In genomic region chr18:42292654-42293053, GRCh38 we compare ENCODE assay signal across 30 cellular contexts.
DNase-seq lines count a peak whose midpoint lies in the region; ATAC-seq, FAIRE-seq and TF ChIP-seq lines count a peak whose summit lies in the region.
"Had no signal": no experiment of that assay in that cellular context is flagged by ENCODE, and none has a peak within 500 bp of the region (broad histone marks: within the 10 kb centered on the region; RNA-seq: fewer than 3 reads in every experiment).

No MANE protein-coding gene starts in this region.

- TF ChIP-seq RAD21 in SK-N-SH (IDR thresholded peaks at IDR 0.05; ENCODE audit: low read length): no peak

- no peak overlapping the region for H3K4me3 ChIP-seq in SK-N-SH (ENCODE audit: low read depth in 2 of 2, low read length in 1 of 2)
- no peak overlapping the region for H3K4me3 ChIP-seq in effector memory CD4-positive, alpha-beta T cell (ENCODE audit: insufficient read depth, low read depth, low read length, poor library complexity, severe bottlenecking)
- H3K4me3 ChIP-seq: A549; BLaER1; BLaER1 treated with 17β-estradiol and CSF1 and Interleukin-3, amounts not matched to agents 10 nM and 100 nM had no signal

- peak; percentile 92 for FAIRE-seq in D721Med (lab: Jason Lieb, UNC)
- FAIRE-seq: A204.1, A549 had no signal

- no peak overlapping the region for H2AFZ ChIP-seq in SK-N-SH (ENCODE audit: low read depth)

- no peaks in the 10 kb centered on the region for H3K4me1 ChIP-seq in SK-N-SH (ENCODE audit: control insufficient read depth in 1 of 2, insufficient read depth in 2 of 2, low read depth in 1 of 2, low read length in 1 of 2)
- no peaks in the 10 kb centered on the region for H3K4me1 ChIP-seq in effector memory CD4-positive, alpha-beta T cell (ENCODE audit: control insufficient read depth, insufficient read depth, low read length, poor library complexity, severe bottlenecking)
- H3K4me1 ChIP-seq: A549; BE2C; BLaER1; BLaER1 treated with 17β-estradiol and CSF1 and Interleukin-3, amounts not matched to agents 10 nM and 100 nM; Caco-2 had no signal

- H4K20me1 ChIP-seq in SK-N-SH (ENCODE audit: insufficient read depth): no peaks in the 10 kb centered on the region
- H4K20me1 ChIP-seq: BLaER1; BLaER1 treated with 17β-estradiol and CSF1 and Interleukin-3, amounts not matched to agents 10 nM and 100 nM had no signal

- H3K9me2 ChIP-seq in SK-N-SH: no peaks in the 10 kb centered on the region

- H3K4me2 ChIP-seq in SK-N-SH: no peak overlapping the region
- H3K4me2 ChIP-seq: A549; BLaER1; BLaER1 treated with 17β-estradiol and CSF1 and Interleukin-3, amounts not matched to agents 10 nM and 100 nM had no signal

- no peaks in the 10 kb centered on the region for H3K36me3 ChIP-seq in SK-N-SH (replicated peaks in 1 of 2; ENCODE audit: control insufficient read depth in 1 of 2, insufficient read depth in 2 of 2, low read length in 1 of 2)
- H3K36me3 ChIP-seq in effector memory CD4-positive, alpha-beta T cell (ENCODE audit: control insufficient read depth, insufficient read depth, low read length): no peaks in the 10 kb centered on the region
- H3K36me3 ChIP-seq: BE2C; BLaER1; BLaER1 treated with 17β-estradiol and CSF1 and Interleukin-3, amounts not matched to agents 10 nM and 100 nM had no signal

- H3K9ac ChIP-seq in SK-N-SH: no peak overlapping the region
- H3K9ac ChIP-seq: BLaER1; BLaER1 treated with 17β-estradiol and CSF1 and Interleukin-3, amounts not matched to agents 10 nM and 100 nM had no signal

- H3K9me3 ChIP-seq in SK-N-SH: no peaks in the 10 kb centered on the region
- no peaks in the 10 kb centered on the region for H3K9me3 ChIP-seq in effector memory CD4-positive, alpha-beta T cell (ENCODE audit: control insufficient read depth, low read length)
- H3K9me3 ChIP-seq: A549; BE2C; BLaER1; BLaER1 treated with 17β-estradiol and CSF1 and Interleukin-3, amounts not matched to agents 10 nM and 100 nM; Caco-2 had no signal

- DNase-seq in SK-N-SH (no peak), D721Med (ENCODE audit: insufficient read length, low spot score) (no peak)
- no peak for DNase-seq in effector memory CD4-positive, alpha-beta T cell
- DNase-seq: 8988T; ACHN; AML-193; BE2C; C1 segment of cervical spinal cord; Caco-2; Calu3; CD4-positive, alpha-beta memory T cell; CD4-positive, alpha-beta T cell; CD4-positive, CD25-positive, alpha-beta regulatory T cell; CD8-positive, alpha-beta memory T cell; CD8-positive, alpha-beta T cell; COR-L47; DMS 273 treated with DMSO at 0.1 percent for 48 hours; DMS153; DMS53; DMS79; DMS79 treated with DMSO at 0.1 percent for 48 hours; DND-41; EL had no signal

- no peak for TF ChIP-seq EP300 in SK-N-SH (IDR thresholded peaks at IDR 0.05; ENCODE audit: borderline replicate concordance in 1 of 2, low read depth in 1 of 2, low read length in 1 of 2)

- CTCF ChIA-PET in SK-N-SH (lab: Yijun Ruan, JAX): interaction anchor here (3.4 kb wide), 1 partner anchor 178 kb away, joined by 16 read pairs; no protein-coding TSS in a partner anchor

- H3K27me3 ChIP-seq in SK-N-SH (ENCODE audit: insufficient read depth): no peaks in the 10 kb centered on the region
- H3K27me3 ChIP-seq in effector memory CD4-positive, alpha-beta T cell (replicated peaks; ENCODE audit: control insufficient read depth, insufficient read depth, low read length, poor library complexity, severe bottlenecking): no peaks in the 10 kb centered on the region
- H3K27me3 ChIP-seq: BE2C; BLaER1; BLaER1 treated with 17β-estradiol and CSF1 and Interleukin-3, amounts not matched to agents 10 nM and 100 nM had no signal

- no peak overlapping the region for H3K27ac ChIP-seq in SK-N-SH (ENCODE audit: low read depth in 2 of 2, low read length in 1 of 2)
- H3K27ac ChIP-seq in effector memory CD4-positive, alpha-beta T cell (ENCODE audit: insufficient read depth, low read length, poor library complexity, severe bottlenecking): no peak overlapping the region
- H3K27ac ChIP-seq: 22Rv1; A549; BLaER1; BLaER1 treated with 17β-estradiol and CSF1 and Interleukin-3, amounts not matched to agents 10 nM and 100 nM; C4-2B had no signal

- POLR2A ChIA-PET in SK-N-SH (lab: Yijun Ruan, JAX): no interaction called here

- no peaks in the 10 kb centered on the region for H3K79me2 ChIP-seq in SK-N-SH (ENCODE audit: insufficient read depth)

- WGBS in SK-N-SH (ENCODE audit: low lambda C conversion rate): 34% methylated on average over 2 of the region's 2 CpGs

- no peaks in the 10 kb centered on the region for H3F3A ChIP-seq in SK-N-SH (replicated peaks; ENCODE audit: insufficient read depth)

- TF ChIP-seq CTCF in SK-N-SH (IDR thresholded peaks at IDR 0.05) (no peak), D721Med (IDR thresholded peaks at IDR 0.05; ENCODE audit: insufficient read depth, missing control alignments) (no peak)

- ATAC-seq in SK-N-SH treated with all-trans-retinoic acid at 6 μM for 48 hours: no peak
- ATAC-seq: A549; CD8-positive, alpha-beta T cell had no signal

TF ChIP-seq in SK-N-SH treated with all-trans-retinoic acid at 6 μM for 48 hours, 23 proteins besides CTCF, POLR2A, EP300 and RAD21:
- TF ChIP-seq ARNTL (CRISPR knock-in tag; IDR thresholded peaks at IDR 0.05; ENCODE audit: borderline replicate concordance, low read depth): no peak
- no peak for TF ChIP-seq TOX (CRISPR knock-in tag; IDR thresholded peaks at IDR 0.05; ENCODE audit: borderline replicate concordance)
- TF ChIP-seq ZNF8 (CRISPR knock-in tag; IDR thresholded peaks at IDR 0.05): peak; percentile 90
- TF ChIP-seq, protein P1, sequence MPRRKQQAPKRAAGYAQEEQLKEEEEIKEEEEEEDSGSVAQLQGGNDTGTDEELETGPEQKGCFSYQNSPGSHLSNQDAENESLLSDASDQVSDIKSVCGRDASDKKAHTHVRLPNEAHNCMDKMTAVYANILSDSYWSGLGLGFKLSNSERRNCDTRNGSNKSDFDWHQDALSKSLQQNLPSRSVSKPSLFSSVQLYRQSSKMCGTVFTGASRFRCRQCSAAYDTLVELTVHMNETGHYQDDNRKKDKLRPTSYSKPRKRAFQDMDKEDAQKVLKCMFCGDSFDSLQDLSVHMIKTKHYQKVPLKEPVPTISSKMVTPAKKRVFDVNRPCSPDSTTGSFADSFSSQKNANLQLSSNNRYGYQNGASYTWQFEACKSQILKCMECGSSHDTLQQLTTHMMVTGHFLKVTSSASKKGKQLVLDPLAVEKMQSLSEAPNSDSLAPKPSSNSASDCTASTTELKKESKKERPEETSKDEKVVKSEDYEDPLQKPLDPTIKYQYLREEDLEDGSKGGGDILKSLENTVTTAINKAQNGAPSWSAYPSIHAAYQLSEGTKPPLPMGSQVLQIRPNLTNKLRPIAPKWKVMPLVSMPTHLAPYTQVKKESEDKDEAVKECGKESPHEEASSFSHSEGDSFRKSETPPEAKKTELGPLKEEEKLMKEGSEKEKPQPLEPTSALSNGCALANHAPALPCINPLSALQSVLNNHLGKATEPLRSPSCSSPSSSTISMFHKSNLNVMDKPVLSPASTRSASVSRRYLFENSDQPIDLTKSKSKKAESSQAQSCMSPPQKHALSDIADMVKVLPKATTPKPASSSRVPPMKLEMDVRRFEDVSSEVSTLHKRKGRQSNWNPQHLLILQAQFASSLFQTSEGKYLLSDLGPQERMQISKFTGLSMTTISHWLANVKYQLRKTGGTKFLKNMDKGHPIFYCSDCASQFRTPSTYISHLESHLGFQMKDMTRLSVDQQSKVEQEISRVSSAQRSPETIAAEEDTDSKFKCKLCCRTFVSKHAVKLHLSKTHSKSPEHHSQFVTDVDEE (CRISPR knock-in tag; IDR thresholded peaks at IDR 0.05): no peak
- no peak for TF ChIP-seq RARB (CRISPR knock-in tag; IDR thresholded peaks at IDR 0.05)

TF ChIP-seq in SK-N-SH, 30 proteins besides CTCF, POLR2A, EP300 and RAD21:
- no peak for TF ChIP-seq NFIC (IDR thresholded peaks at IDR 0.05; ENCODE audit: borderline replicate concordance)
- no peak for TF ChIP-seq YY1 (IDR thresholded peaks at IDR 0.05; ENCODE audit: low read depth)
- no peak for TF ChIP-seq MEF2A (IDR thresholded peaks at IDR 0.05; ENCODE audit: borderline replicate concordance, low read depth)
- TF ChIP-seq, protein P2, sequence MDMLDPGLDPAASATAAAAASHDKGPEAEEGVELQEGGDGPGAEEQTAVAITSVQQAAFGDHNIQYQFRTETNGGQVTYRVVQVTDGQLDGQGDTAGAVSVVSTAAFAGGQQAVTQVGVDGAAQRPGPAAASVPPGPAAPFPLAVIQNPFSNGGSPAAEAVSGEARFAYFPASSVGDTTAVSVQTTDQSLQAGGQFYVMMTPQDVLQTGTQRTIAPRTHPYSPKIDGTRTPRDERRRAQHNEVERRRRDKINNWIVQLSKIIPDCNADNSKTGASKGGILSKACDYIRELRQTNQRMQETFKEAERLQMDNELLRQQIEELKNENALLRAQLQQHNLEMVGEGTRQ (IDR thresholded peaks at IDR 0.05; ENCODE audit: borderline replicate concordance, low read depth, low read length): no peak
- TF ChIP-seq NRF1 (IDR thresholded peaks at IDR 0.05; ENCODE audit: low read depth, low read length): no peak
